In genomic region chrX:153973127-153974002, GRCh38 we compare ENCODE assay signal across 8 cellular contexts. TPM values are rescaled to one million over a fixed set of nuclear protein-coding genes. Genes with fewer than 3 reads are reported as not detected.
DNase-seq lines count a peak whose midpoint lies in the region; ATAC-seq and TF ChIP-seq lines count a peak whose summit lies in the region.

No MANE protein-coding gene starts in this region.

- no peak for ATAC-seq in GM18868 (IDR thresholded peaks at IDR 0.05; ENCODE audit: unreplicated experiment)

- peak overlapping the region; percentile 99 for H3K27ac ChIP-seq in layer of hippocampus (ENCODE audit: low read depth, low read length)
- H3K27ac ChIP-seq in temporal lobe (ENCODE audit: low read depth, low read length), result peak overlapping the region; percentile 69

- peaks cover 8% of the 10 kb centered on the region for H3K36me3 Mint-ChIP-seq in HFFc6 (ENCODE audit: low read depth)
- H3K36me3 Mint-ChIP-seq in activated naive CD8-positive, alpha-beta T cell treated with anti-CD3 and anti-CD28 coated beads for 36 hours, result peaks cover 21% of the 10 kb centered on the region

- peak overlapping the region; percentile 41 for H3K4me3 ChIP-seq in AG09309 (ENCODE audit: control insufficient read depth, low read depth, low read length)

- peaks cover 15% of the 10 kb centered on the region for H3K4me1 Mint-ChIP-seq in HFFc6 (ENCODE audit: low read depth)
- peaks cover 14% of the 10 kb centered on the region for H3K4me1 Mint-ChIP-seq in activated naive CD8-positive, alpha-beta T cell treated with anti-CD3 and anti-CD28 coated beads for 36 hours

- peak overlapping the region; percentile 90 for H3K4me3 Mint-ChIP-seq in HFFc6
- H3K4me3 Mint-ChIP-seq in activated naive CD8-positive, alpha-beta T cell treated with anti-CD3 and anti-CD28 coated beads for 36 hours, result peak overlapping the region; percentile 85

- peaks cover 2% of the 10 kb centered on the region for H3K27me3 Mint-ChIP-seq in HFFc6 (ENCODE audit: insufficient read depth)
- H3K27me3 Mint-ChIP-seq in activated naive CD8-positive, alpha-beta T cell treated with anti-CD3 and anti-CD28 coated beads for 36 hours, result no peaks in the 10 kb centered on the region

- no peaks in the 10 kb centered on the region for H3K27me3 ChIP-seq in layer of hippocampus (ENCODE audit: control insufficient read depth, insufficient read depth, low read length)

- DNase-seq in AG09309 (ENCODE audit: low read depth) (no peak), HFFc6 (no peak), AG08396 (ENCODE audit: low spot score) (no peak), DMS114 treated with DMSO at 0.1 percent for 48 hours (lab: John Stamatoyannopoulos, UW; ENCODE audit: unreplicated experiment) (no peak)
- no peak for DNase-seq in activated naive CD8-positive, alpha-beta T cell treated with anti-CD3 and anti-CD28 coated beads for 36 hours

- H3K27ac Mint-ChIP-seq in HFFc6, result peak overlapping the region; percentile 93
- peak overlapping the region; percentile 98 for H3K27ac Mint-ChIP-seq in activated naive CD8-positive, alpha-beta T cell treated with anti-CD3 and anti-CD28 coated beads for 36 hours

- TF ChIP-seq CTCF in AG09309 (IDR thresholded peaks at IDR 0.05; ENCODE audit: control insufficient read depth, insufficient read depth, low read depth, low read length, missing control alignments) (no peak), HFFc6 (IDR thresholded peaks at IDR 0.05) (no peak)

- H3K9me3 Mint-ChIP-seq in HFFc6, result no peaks in the 10 kb centered on the region
- no peaks in the 10 kb centered on the region for H3K9me3 Mint-ChIP-seq in activated naive CD8-positive, alpha-beta T cell treated with anti-CD3 and anti-CD28 coated beads for 36 hours

RNA-seq across cellular contexts. Expression of gene TMEM187, which starts 0.8 kb away (rescaled TPM):
- 1 to 10 TPM; 3.1 to 8.0 (median 5.7) TPM for total RNA-seq in HFFc6 (2021; fragmentation: NEBNext Ultra II Directional; extraction: Animal tissue kit (Norgen Biotek cat#: 25700))
- 1 to 10 TPM; 3.4 to 6.2 TPM for total RNA-seq in activated naive CD8-positive, alpha-beta T cell treated with anti-CD3 and anti-CD28 coated beads for 36 hours
- total RNA-seq in temporal lobe, result 1.7 TPM

RNA-seq across cellular contexts. Expression of gene HCFC1, which starts 1.7 kb away (rescaled TPM):
- 10 to 100 TPM; 52.1 to 62.1 (median 59.0) TPM for total RNA-seq in HFFc6 (2021; fragmentation: NEBNext Ultra II Directional; extraction: Animal tissue kit (Norgen Biotek cat#: 25700))
- 100 to 1,000 TPM; 140 to 142 TPM for total RNA-seq in activated naive CD8-positive, alpha-beta T cell treated with anti-CD3 and anti-CD28 coated beads for 36 hours
- 20.4 TPM for total RNA-seq in temporal lobe

RNA-seq across cellular contexts. Expression of gene RENBP, which starts 28.9 kb away (rescaled TPM):
- total RNA-seq in HFFc6 (2021; fragmentation: NEBNext Ultra II Directional; extraction: Animal tissue kit (Norgen Biotek cat#: 25700)), result under 1 TPM in 4 of 6 experiments, not detected in 2; 0.23 to 0.75 (median 0.40) TPM
- total RNA-seq in activated naive CD8-positive, alpha-beta T cell treated with anti-CD3 and anti-CD28 coated beads for 36 hours, result 10 to 100 TPM; 15.2 to 15.7 TPM
- total RNA-seq in temporal lobe, result 1.5 TPM

RNA-seq across cellular contexts. Expression of gene NAA10, which starts 38.5 kb away (rescaled TPM):
- 100 to 1,000 TPM; 130 to 160 (median 146) TPM for total RNA-seq in HFFc6 (2021; fragmentation: NEBNext Ultra II Directional; extraction: Animal tissue kit (Norgen Biotek cat#: 25700))
- 100 to 1,000 TPM; 150 to 153 TPM for total RNA-seq in activated naive CD8-positive, alpha-beta T cell treated with anti-CD3 and anti-CD28 coated beads for 36 hours
- total RNA-seq in temporal lobe, result 18.7 TPM

RNA-seq across cellular contexts. Expression of gene IRAK1, which starts 46.3 kb away (rescaled TPM):
- total RNA-seq in HFFc6 (2021; fragmentation: NEBNext Ultra II Directional; extraction: Animal tissue kit (Norgen Biotek cat#: 25700)), result 100 to 1,000 TPM; 103 to 133 (median 120) TPM
- 100 to 1,000 TPM; 155 to 159 TPM for total RNA-seq in activated naive CD8-positive, alpha-beta T cell treated with anti-CD3 and anti-CD28 coated beads for 36 hours
- total RNA-seq in temporal lobe, result 10.6 TPM
